In the genomic region with DNA sequence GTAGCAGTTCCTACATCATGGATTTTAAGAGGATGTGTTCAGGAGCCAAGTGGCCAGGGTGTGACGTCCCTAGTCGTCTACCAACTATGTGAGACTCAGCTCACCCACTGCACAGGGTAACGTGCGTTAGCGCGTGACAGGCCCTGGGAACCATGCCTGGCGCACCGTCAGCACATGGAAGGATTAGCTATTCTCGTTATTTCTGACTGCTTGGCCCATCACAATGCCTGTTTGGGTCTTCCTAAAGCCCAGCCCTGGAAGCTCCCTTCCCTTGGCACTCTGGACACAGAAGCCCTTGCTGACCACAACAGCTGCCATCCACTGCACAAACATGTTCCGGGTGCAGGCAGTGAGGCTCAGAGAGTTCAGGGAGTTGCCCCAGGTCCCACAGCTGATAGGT, we compare ENCODE assay signal across 25 cellular contexts.
A peak's percentile ranks its signal among the peaks of the same experiment; 100 is the strongest.
DNase-seq lines count a peak whose midpoint lies in the region; ATAC-seq and TF ChIP-seq lines count a peak whose summit lies in the region.
"Had no signal": no experiment of that assay in that cellular context is flagged by ENCODE, and none has a peak within 500 bp of the region (broad histone marks: within the 10 kb centered on the region; RNA-seq: fewer than 3 reads in every experiment).

No MANE protein-coding gene starts in this region.

- H3K27ac ChIP-seq in ascending aorta, result peak overlapping the region; percentile 62 to 89
- peak overlapping the region; percentile 77 to 85 for H3K27ac ChIP-seq in tibial artery
- H3K27ac ChIP-seq: KMS-11, testis had no signal

- H3K4me1 Mint-ChIP-seq in natural killer cell treated with Interleukin-12 subunit alpha and Interleukin-12 subunit beta and Interleukin-15 and Interleukin-18, amount 100 ng/mL, for 72 hours (ENCODE audit: low read depth in 2 of 2), result peaks cover 14 to 31% of the 10 kb centered on the region in 2 donors

- H3K9me3 Mint-ChIP-seq in natural killer cell treated with Interleukin-12 subunit alpha and Interleukin-12 subunit beta and Interleukin-15 and Interleukin-18, amount 100 ng/mL, for 72 hours, result no peaks in the 10 kb centered on the region
- H3K9me3 Mint-ChIP-seq: activated naive CD4-positive, alpha-beta T cell treated with anti-CD3 and anti-CD28 coated beads, Interleukin-2, amount 50 U/mL, for 24 hours; activated T-cell treated with anti-CD3 and anti-CD28 coated beads, Interleukin-2, amount 50 U/mL, for 4 hours; CD8-positive, alpha-beta memory T cell; effector memory CD8-positive, alpha-beta T cell; naive B cell had no signal

- TF ChIP-seq CTCF in ascending aorta (IDR thresholded peaks at IDR 0.05) (no peak), tibial artery (IDR thresholded peaks at IDR 0.05) (no peak)

- H3K9me3 ChIP-seq in ascending aorta (no peaks in the 10 kb centered on the region), tibial artery (no peaks in the 10 kb centered on the region)
- H3K9me3 ChIP-seq: esophagus squamous epithelium, testis had no signal

- H3K27me3 ChIP-seq in ascending aorta, result no peaks in the 10 kb centered on the region
- no peaks in the 10 kb centered on the region for H3K27me3 ChIP-seq in tibial artery
- H3K27me3 ChIP-seq: esophagus squamous epithelium, testis had no signal

- DNase-seq in ascending aorta (ENCODE audit: low spot score in 2 of 2) (no peak), Right ventricle myocardium inferior (ENCODE audit: missing footprints) (no peak), occipital lobe (lab: John Stamatoyannopoulos, UW) (peak; percentile 40), tibial artery (peak; percentile 39 to 74), NCI-H748 treated with DMSO at 0.1 percent for 48 hours (lab: John Stamatoyannopoulos, UW) (no peak), HCEC 1CT (no peak)
- no peak for DNase-seq in natural killer cell treated with Interleukin-12 subunit alpha and Interleukin-12 subunit beta and Interleukin-15 and Interleukin-18, amount 100 ng/mL, for 72 hours (ENCODE audit: low spot score)
- DNase-seq: activated CD8-positive, alpha-beta T cell treated with anti-CD3 and anti-CD28 coated beads, Interleukin-2, amount 10 ng/mL, durations not matched to agents 7 days and 5 days; activated T-cell treated with anti-CD3 and anti-CD28 coated beads, Interleukin-2, amount 50 U/mL, for 4 hours; CD8-positive, alpha-beta memory T cell; effector memory CD8-positive, alpha-beta T cell; esophagus squamous epithelium; kidney glomerular epithelial cell; mesenchymal stem cell; MV-4-11; naive B cell; NCI-H1694 treated with DMSO at 0.1 percent for 48 hours; NCI-H2171 treated with DMSO at 0.1 percent for 48 hours; NCI-H524 treated with DMSO at 0.1 percent for 48 hours; RPMI8226; testis had no signal

- H3K36me3 Mint-ChIP-seq in natural killer cell treated with Interleukin-12 subunit alpha and Interleukin-12 subunit beta and Interleukin-15 and Interleukin-18, amount 100 ng/mL, for 72 hours, result no peaks in the 10 kb centered on the region
- H3K36me3 Mint-ChIP-seq: activated naive CD4-positive, alpha-beta T cell treated with anti-CD3 and anti-CD28 coated beads, Interleukin-2, amount 50 U/mL, for 24 hours had no signal

- no peak overlapping the region for H3K27ac Mint-ChIP-seq in natural killer cell treated with Interleukin-12 subunit alpha and Interleukin-12 subunit beta and Interleukin-15 and Interleukin-18, amount 100 ng/mL, for 72 hours
- H3K27ac Mint-ChIP-seq: activated CD8-positive, alpha-beta T cell treated with anti-CD3 and anti-CD28 coated beads, Interleukin-2, amount 10 ng/mL, durations not matched to agents 7 days and 5 days; activated naive CD4-positive, alpha-beta T cell treated with anti-CD3 and anti-CD28 coated beads, Interleukin-2, amount 50 U/mL, for 24 hours had no signal

- H3K36me3 ChIP-seq in ascending aorta (peaks cover 22 to 42% of the 10 kb centered on the region in 2 donors), tibial artery (peaks cover 15 to 61% (median 46%) of the 10 kb centered on the region in 3 donors)

- H3K4me1 ChIP-seq in ascending aorta, result peaks cover 13 to 50% of the 10 kb centered on the region in 2 donors
- peaks cover 12 to 73% (median 56%) of the 10 kb centered on the region in 4 donors for H3K4me1 ChIP-seq in tibial artery

- intact Hi-C loops in ascending aorta (cut with DNase I) (no loop called here), Right ventricle myocardium inferior (cut with DNase I) (loop anchor here (5.0 kb wide), 1 partner anchor 60 kb away; no protein-coding TSS in a partner anchor), tibial artery (cut with DNase I; ENCODE audit: low total_unique reads) (no loop called here)

- H3K27me3 Mint-ChIP-seq in natural killer cell treated with Interleukin-12 subunit alpha and Interleukin-12 subunit beta and Interleukin-15 and Interleukin-18, amount 100 ng/mL, for 72 hours, result no peaks in the 10 kb centered on the region
- H3K27me3 Mint-ChIP-seq: activated naive CD4-positive, alpha-beta T cell treated with anti-CD3 and anti-CD28 coated beads, Interleukin-2, amount 50 U/mL, for 24 hours; CD8-positive, alpha-beta memory T cell; effector memory CD8-positive, alpha-beta T cell; naive B cell had no signal

- ATAC-seq in Right ventricle myocardium inferior, result peak; percentile 53
- ATAC-seq in natural killer cell treated with Interleukin-12 subunit alpha and Interleukin-12 subunit beta and Interleukin-15 and Interleukin-18, amount 100 ng/mL, for 72 hours, result no peak
- ATAC-seq: activated CD4-positive, CD25-positive, alpha-beta regulatory T cell treated with anti-CD3 and anti-CD28 coated beads, Interleukin-2, amount 50 U/mL, for 24 hours; activated T-cell treated with anti-CD3 and anti-CD28 coated beads, Interleukin-2, amount 50 U/mL, for 4 hours; effector memory CD8-positive, alpha-beta T cell; sciatic nerve had no signal

- no peak overlapping the region for H3K4me3 Mint-ChIP-seq in natural killer cell treated with Interleukin-12 subunit alpha and Interleukin-12 subunit beta and Interleukin-15 and Interleukin-18, amount 100 ng/mL, for 72 hours
- H3K4me3 Mint-ChIP-seq: activated CD8-positive, alpha-beta T cell treated with anti-CD3 and anti-CD28 coated beads, Interleukin-2, amount 10 ng/mL, durations not matched to agents 7 days and 5 days; activated naive CD4-positive, alpha-beta T cell treated with anti-CD3 and anti-CD28 coated beads, Interleukin-2, amount 50 U/mL, for 24 hours; activated T-cell treated with anti-CD3 and anti-CD28 coated beads, Interleukin-2, amount 50 U/mL, for 4 hours; CD8-positive, alpha-beta memory T cell; effector memory CD8-positive, alpha-beta T cell had no signal

- no peak overlapping the region for H3K4me3 ChIP-seq in ascending aorta
- no peak overlapping the region for H3K4me3 ChIP-seq in tibial artery
- H3K4me3 ChIP-seq: esophagus squamous epithelium, testis had no signal

Comparison
In these comparisons a context has a peak if more than half of its experiments do, and no peak if none do; other contexts are left out.
1. DNase-seq: peak in occipital lobe (single experiment) and tibial artery (2 of 2); none in ascending aorta (0 of 2), Right ventricle myocardium inferior (single experiment), NCI-H748 treated with DMSO at 0.1 percent for 48 hours (single experiment), HCEC 1CT (single experiment) and natural killer cell treated with Interleukin-12 subunit alpha and Interleukin-12 subunit beta and Interleukin-15 and Interleukin-18, amount 100 ng/mL, for 72 hours (single experiment).